In the genomic region with DNA sequence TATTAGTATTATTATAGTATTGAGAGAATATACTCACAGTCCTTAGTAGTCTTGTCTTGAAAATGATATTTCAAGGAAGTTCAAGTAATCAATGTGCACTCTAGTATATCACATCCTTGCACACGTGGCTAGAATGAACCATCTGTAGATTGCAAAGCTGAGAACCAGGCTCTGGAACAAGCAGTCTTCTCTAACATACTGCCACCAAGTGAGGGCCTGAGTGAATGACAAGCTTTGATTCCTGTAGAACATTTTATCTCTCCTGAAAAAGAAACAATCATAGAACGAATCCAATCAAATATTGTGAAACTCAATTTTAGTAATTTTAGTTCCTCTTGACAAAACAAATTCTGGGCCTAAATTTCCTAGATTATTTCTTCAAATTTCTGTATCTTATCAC, we compare ENCODE assay signal across 9 cellular contexts. TPM values are rescaled to one million over a fixed set of nuclear protein-coding genes. Genes with fewer than 3 reads are reported as not detected.
DNase-seq lines count a peak whose midpoint lies in the region; ATAC-seq, FAIRE-seq and TF ChIP-seq lines count a peak whose summit lies in the region.
"Had no signal": no experiment of that assay in that cellular context is flagged by ENCODE, and none has a peak within 500 bp of the region (broad histone marks: within the 10 kb centered on the region; RNA-seq: fewer than 3 reads in every experiment).

No MANE protein-coding gene starts in this region.

- BruUV-seq in HepG2 (replicated peaks; lab: Mats Ljungman, UMichigan) = no TSS peak

- DNase-seq in GM03348 (ENCODE audit: low spot score) (peak; percentile 4), SK-N-DZ (ENCODE audit: low spot score) (peak; percentile 51), HepG2 (ENCODE audit: low spot score) (peak; percentile 29), NCI-H2107 treated with DMSO at 0.1 percent for 48 hours (lab: John Stamatoyannopoulos, UW; ENCODE audit: unreplicated experiment) (no peak), left ventricle myocardium superior (no peak)

- H3K27me3 ChIP-seq in HepG2 (ENCODE audit: control insufficient read depth in 1 of 2, insufficient read depth in 2 of 2, low read length in 2 of 2) = no peaks in the 10 kb centered on the region

- H3K27ac ChIP-seq in HepG2 (ENCODE audit: extremely low read length, insufficient read depth, low read length) = no peak overlapping the region

- no peaks in the 10 kb centered on the region for H4K20me1 ChIP-seq in HepG2 (ENCODE audit: insufficient read depth, low read length)

- no peak overlapping the region for H2AFZ ChIP-seq in HepG2 (ENCODE audit: low read length)

- POLR2A ChIA-PET in HepG2 (lab: Yijun Ruan, JAX) = no interaction called here

- no peaks in the 10 kb centered on the region for H3K79me2 ChIP-seq in HepG2 (ENCODE audit: insufficient read depth, low read length)

- CTCF ChIA-PET in HepG2 (lab: Yijun Ruan, JAX; ENCODE audit: low intra/inter-chr PET ratio, low total read pairs) = interaction anchor here (1.1 kb wide), 1 partner anchor 1546 kb away, joined by 3 read pairs; no protein-coding TSS in a partner anchor

- TF ChIP-seq EP300 in HepG2 (IDR thresholded peaks at IDR 0.05; ENCODE audit: low read depth in 2 of 2, low read length in 2 of 2) (no peak), HepG2 (CRISPR knock-in tag; IDR thresholded peaks at IDR 0.05; ENCODE audit: borderline replicate concordance) (no peak)

- peak; percentile 60 for TF ChIP-seq CTCF in HepG2 (CRISPR knock-in tag; IDR thresholded peaks at IDR 0.05)

- ATAC-seq in HG02798 (IDR thresholded peaks at IDR 0.05; ENCODE audit: poor library complexity, unreplicated experiment) = peak; percentile 66
- ATAC-seq in HepG2 = peak; percentile 87
- no peak for ATAC-seq in left ventricle myocardium superior
- no peak for ATAC-seq in GM21825 (IDR thresholded peaks at IDR 0.05; ENCODE audit: unreplicated experiment)
- ATAC-seq in HG02623 (IDR thresholded peaks at IDR 0.05; ENCODE audit: unreplicated experiment) = no peak

- no peak overlapping the region for H3K9ac ChIP-seq in HepG2 (ENCODE audit: insufficient read depth, low read depth, low read length)

- no peak overlapping the region for H3K4me3 ChIP-seq in HepG2 (replicated peaks in 1 of 3; ENCODE audit: insufficient read depth in 1 of 3, low read depth in 2 of 3, low read length in 3 of 3)

- H3K4me2 ChIP-seq in HepG2 (ENCODE audit: low read depth, low read length) = no peak overlapping the region

- no peaks in the 10 kb centered on the region for H3K36me3 ChIP-seq in HepG2 (replicated peaks in 1 of 2; ENCODE audit: control insufficient read depth in 1 of 2, insufficient read depth in 2 of 2, low read length in 2 of 2)

- TF ChIP-seq RAD21 in HepG2 (CRISPR knock-in tag; IDR thresholded peaks at IDR 0.05) = no peak

- intact Hi-C loops in HepG2 (cut with micrococcal nuclease; ENCODE audit: unreplicated experiment) (loop anchor here (2.0 to 5.0 kb wide), 2 partner anchors 248 to 267 kb away; no protein-coding TSS in a partner anchor), left ventricle myocardium superior (cut with micrococcal nuclease) (no loop called here)

- H3K4me1 ChIP-seq in HepG2 (ENCODE audit: insufficient read depth, low read length) = no peaks in the 10 kb centered on the region

- H3K9me3 ChIP-seq in HepG2 (ENCODE audit: low read length) = no peaks in the 10 kb centered on the region

- peak; percentile 70 for FAIRE-seq in HepG2 (lab: Jason Lieb, UNC)

- no peak for TF ChIP-seq POLR2A in HepG2 (IDR thresholded peaks at IDR 0.05; ENCODE audit: insufficient read depth in 1 of 2, low read depth in 2 of 2, low read length in 2 of 2)

- 4% methylated on average over 2 of the region's 2 CpGs for WGBS in HepG2 (ENCODE audit: low lambda C conversion rate)

- in situ Hi-C loops in HepG2 (cut with HindIII; ENCODE audit: extremely low pct_ligation_motif_present, low pct_unique_long_range_greater_than_20kb) = loop anchor here (5.0 kb wide), 1 partner anchor 247 kb away; no protein-coding TSS in a partner anchor

TF ChIP-seq in HepG2, 621 proteins besides CTCF, POLR2A, EP300 and RAD21:
- TF ChIP-seq SMC3 (IDR thresholded peaks at IDR 0.05; ENCODE audit: low read length) = peak; percentile 41; the same call in 1 of the 2 replicates
- TF ChIP-seq ZNF788 (CRISPR knock-in tag; IDR thresholded peaks at IDR 0.05; ENCODE audit: borderline replicate concordance) = no peak
- peak; percentile 39 for TF ChIP-seq STAG1 (CRISPR knock-in tag; IDR thresholded peaks at IDR 0.05)
- no peak for TF ChIP-seq MLLT10 (CRISPR knock-in tag; IDR thresholded peaks at IDR 0.05)

RNA-seq across cellular contexts. Expression of a gene that starts 55.3 kb away (rescaled TPM):
- polyA plus RNA-seq in SK-N-DZ (2014; cell fraction: cytosol; rRNA removed) = not detected in 2 replicates
- polyA plus RNA-seq in SK-N-DZ (2014; cell fraction: nucleus; rRNA removed) = not detected in 2 replicates
- not detected in 2 replicates for total RNA-seq in HepG2 (2016; rRNA removed; fragmentation: Illumina TruSeq; extraction: Trizol)
- total RNA-seq in HepG2 (2016; cell fraction: cytosol; rRNA removed; fragmentation: Illumina TruSeq; extraction: Trizol; ENCODE audit: low read depth) = not detected in 2 replicates
- not detected in 2 replicates for total RNA-seq in HepG2 (2016; cell fraction: insoluble cytoplasmic fraction; rRNA removed; fragmentation: Illumina TruSeq; extraction: Trizol)
- total RNA-seq in HepG2 (2016; cell fraction: membrane; rRNA removed; fragmentation: Illumina TruSeq; extraction: Trizol) = not detected in 2 replicates
- not detected in 2 replicates for total RNA-seq in HepG2 (2016; cell fraction: nucleus; rRNA removed; fragmentation: Illumina TruSeq; extraction: Trizol)
- polyA plus RNA-seq in HepG2 (2011; rRNA removed) = not detected in 2 replicates
- polyA plus RNA-seq in HepG2 (2011; cell fraction: cytosol; rRNA removed) = not detected in 2 replicates
- polyA plus RNA-seq in HepG2 (2011; cell fraction: nucleus; rRNA removed) = not detected in 2 replicates
- polyA plus RNA-seq in HepG2 (2012) = not detected in 2 replicates
- not detected in 2 replicates for polyA plus RNA-seq in HepG2 (2016; cell fraction: cytosol; fragmentation: Illumina TruSeq; extraction: Trizol; ENCODE audit: low read depth)
- polyA plus RNA-seq in HepG2 (2016; cell fraction: insoluble cytoplasmic fraction; fragmentation: Illumina TruSeq; extraction: Trizol; ENCODE audit: low read depth) = not detected in 2 replicates
- polyA plus RNA-seq in HepG2 (2016; cell fraction: membrane; fragmentation: Illumina TruSeq; extraction: Trizol; ENCODE audit: low read depth) = not detected in 2 replicates
- not detected in 2 replicates for polyA plus RNA-seq in HepG2 (2016; cell fraction: nucleus; fragmentation: Illumina TruSeq; extraction: Trizol; ENCODE audit: insufficient read depth, low read depth)
- not detected in 2 replicates for polyA minus RNA-seq in HepG2 (2011; rRNA and poly(A)+ RNA removed; ENCODE audit: low replicate concordance)
- polyA minus RNA-seq in HepG2 (2011; cell fraction: cytosol; rRNA and poly(A)+ RNA removed) = not detected in 2 replicates
- not detected in 2 replicates for polyA minus RNA-seq in HepG2 (2011; cell fraction: nucleus; rRNA and poly(A)+ RNA removed)
- total RNA-seq in left ventricle myocardium superior = not detected
- total RNA-seq: temporal lobe had no signal

Comparison
In these comparisons a context has a peak if more than half of its experiments do, and no peak if none do; other contexts are left out.
1. DNase-seq: peak in GM03348 (single experiment), SK-N-DZ (single experiment) and HepG2 (single experiment); none in NCI-H2107 treated with DMSO at 0.1 percent for 48 hours (single experiment) and left ventricle myocardium superior (single experiment).
2. ATAC-seq: peak in HG02798 (single experiment) and HepG2 (single experiment); none in left ventricle myocardium superior (single experiment), GM21825 (single experiment) and HG02623 (single experiment).